Comparison of ENCODE assay signal across 29 cellular contexts in the genomic region with DNA sequence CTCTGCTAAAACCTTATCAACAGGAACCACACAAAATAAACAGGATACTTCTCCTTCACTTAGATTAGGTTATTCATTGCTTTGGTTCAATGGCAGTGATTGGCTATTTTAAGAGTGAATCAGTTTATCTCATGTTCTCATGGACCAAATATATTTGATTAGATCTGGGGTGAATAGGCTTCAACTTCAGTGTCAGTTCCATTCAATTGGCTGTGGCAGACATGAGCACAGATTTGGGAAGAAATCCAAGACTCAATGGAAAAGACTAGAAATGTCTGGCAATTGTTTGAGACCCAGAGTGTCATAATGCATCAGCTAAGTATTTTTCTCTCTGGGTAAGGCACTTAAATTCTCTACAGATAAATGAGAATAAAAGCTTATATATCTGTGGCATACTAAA. TPM values are rescaled to one million over a fixed set of nuclear protein-coding genes. Genes with fewer than 3 reads are reported as not detected.
"Had no signal": no experiment of that assay in that cellular context is flagged by ENCODE, and none has a peak within 500 bp of the region (broad histone marks: within the 10 kb centered on the region; RNA-seq: fewer than 3 reads in every experiment).

No MANE protein-coding gene starts in this region.

- H3K27me3 ChIP-seq: ascending aorta, MG63 had no signal

- DNase-seq: activated B cell treated with CpG ODN at 0.5 μM for 24 hours; activated CD4-positive, alpha-beta memory T cell treated with anti-CD3 and anti-CD28 coated beads, Interleukin-2, amount 10 ng/mL, durations not matched to agents 7 days and 5 days; activated CD4-positive, alpha-beta T cell treated with anti-CD3 and anti-CD28 coated beads for 4 hours; activated CD4-positive, CD25-positive, alpha-beta regulatory T cell treated with anti-CD3 and anti-CD28 coated beads, Interleukin-2, amount 50 U/mL, for 72 hours; activated CD8-positive, alpha-beta memory T cell treated with anti-CD3 and anti-CD28 coated beads for 24 hours; activated CD8-positive, alpha-beta memory T cell treated with anti-CD3 and anti-CD28 coated beads, Interleukin-2, amount 10 ng/mL, durations not matched to agents 7 days and 5 days; activated CD8-positive, alpha-beta memory T cell treated with anti-CD3 and anti-CD28 coated beads, Interleukin-2, amount 50 U/mL, for 48 hours; activated effector memory CD4-positive, alpha-beta T cell treated with Interleukin-2 at 50 U/mL for 16 hours; activated naive CD4-positive, alpha-beta T cell; activated naive CD4-positive, alpha-beta T cell treated with anti-CD3 and anti-CD28 coated beads, Interleukin-2, amount 50 U/mL, for 16 hours; activated naive CD8-positive, alpha-beta T cell treated with anti-CD3 and anti-CD28 coated beads for 36 hours; activated T-cell treated with anti-CD3 and anti-CD28 coated beads, Interleukin-2, amount 50 U/mL, for 48 hours; amygdala; caudate nucleus; Kasumi-1; KG1; MG63; NCI-H1048; NCI-H1105 treated with DMSO at 0.1 percent for 48 hours; NCI-H1436; NCI-H1694; NCI-H1930; NCI-H2081 treated with DMSO at 0.1 percent for 48 hours; NCI-H226; NCI-H446 treated with DMSO at 0.1 percent for 48 hours; NCI-H524; Right ventricle myocardium superior had no signal

- H3K4me1 ChIP-seq: ascending aorta had no signal

- H3K36me3 ChIP-seq: ascending aorta, MG63 had no signal

- H3K4me3 ChIP-seq: ascending aorta, MG63 had no signal

- H3K9me3 ChIP-seq: ascending aorta, MG63 had no signal

RNA-seq across cellular contexts. Expression of gene CDH18, which starts 37.1 kb away (rescaled TPM):
- total RNA-seq: activated B cell treated with CpG ODN at 0.5 μM for 24 hours; activated CD4-positive, alpha-beta memory T cell treated with anti-CD3 and anti-CD28 coated beads, Interleukin-2, amount 10 ng/mL, durations not matched to agents 7 days and 5 days; activated CD8-positive, alpha-beta memory T cell treated with anti-CD3 and anti-CD28 coated beads, Interleukin-2, amount 10 ng/mL, durations not matched to agents 7 days and 5 days; activated naive CD8-positive, alpha-beta T cell treated with anti-CD3 and anti-CD28 coated beads for 36 hours; ascending aorta; OCI-LY7; Right ventricle myocardium superior had no signal
